In the genomic region with DNA sequence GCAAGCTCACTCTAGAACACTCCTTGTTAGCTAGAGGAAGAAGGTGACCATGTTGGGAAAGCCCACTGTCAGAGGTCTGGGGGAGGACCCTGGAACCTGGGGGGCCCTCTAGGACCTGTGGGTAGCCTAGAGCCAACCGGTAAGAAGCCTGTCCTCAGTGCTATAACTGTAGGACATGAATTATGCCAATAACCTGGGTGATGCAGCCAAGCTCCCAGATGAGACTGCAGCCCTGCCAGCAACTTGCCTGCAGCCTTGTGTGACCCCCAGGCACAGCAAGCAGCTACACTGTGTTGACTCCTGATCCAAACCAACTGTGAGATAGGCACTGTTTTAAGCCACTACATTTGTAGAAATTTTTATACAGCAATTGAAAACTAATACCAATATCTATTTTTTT, we compare ENCODE assay signal across 12 cellular contexts.
DNase-seq lines count a peak whose midpoint lies in the region; ATAC-seq and TF ChIP-seq lines count a peak whose summit lies in the region.
"Had no signal": no experiment of that assay in that cellular context is flagged by ENCODE, and none has a peak within 500 bp of the region (broad histone marks: within the 10 kb centered on the region; RNA-seq: fewer than 3 reads in every experiment).

No MANE protein-coding gene starts in this region.

- no peak overlapping the region for H3K4me3 Mint-ChIP-seq in endothelial cell (ENCODE audit: unreplicated experiment)
- H3K4me3 Mint-ChIP-seq: CD4-positive, CD25-positive, alpha-beta regulatory T cell; GM23338; H9 had no signal

- no peak overlapping the region for H2BK120ac ChIP-seq in trophoblast cell (ENCODE audit: insufficient read depth, low read length, poor library complexity)

- H4K20me1 ChIP-seq in Loucy (ENCODE audit: insufficient read depth, low read length, poor library complexity, severe bottlenecking): no peaks in the 10 kb centered on the region

- peaks cover 25% of the 10 kb centered on the region for H3K4me1 Mint-ChIP-seq in endothelial cell (ENCODE audit: unreplicated experiment)

- no CpG with 5 or more reads among the region's 1 CpG for WGBS in trophoblast cell (ENCODE audit: extremely low coverage, insufficient coverage, insufficient read length)

- H4K8ac ChIP-seq in trophoblast cell (ENCODE audit: low read depth, low read length): no peak overlapping the region

- H3K27me3 ChIP-seq in left ventricle myocardium inferior (ENCODE audit: low read depth): no peaks in the 10 kb centered on the region
- H3K27me3 ChIP-seq in Loucy (ENCODE audit: insufficient read depth, low read length, poor library complexity, severe bottlenecking): no peaks in the 10 kb centered on the region
- no peaks in the 10 kb centered on the region for H3K27me3 ChIP-seq in trophoblast cell (ENCODE audit: insufficient read depth, low read length)

- H3K4me1 ChIP-seq in left ventricle myocardium inferior: peaks cover 8% of the 10 kb centered on the region
- H3K4me1 ChIP-seq in Loucy (ENCODE audit: insufficient read depth, low read length, poor library complexity, severe bottlenecking): peaks cover 43% of the 10 kb centered on the region
- H3K4me1 ChIP-seq in trophoblast cell (ENCODE audit: control insufficient read depth in 1 of 2, insufficient read depth in 2 of 2, low read length in 2 of 2): peaks cover 10 to 17% of the 10 kb centered on the region in 2 experiments

- H3K18ac ChIP-seq in trophoblast cell (ENCODE audit: low read length): no peak overlapping the region

- H3K27ac Mint-ChIP-seq in endothelial cell (ENCODE audit: unreplicated experiment): peak overlapping the region; percentile 57
- H3K27ac Mint-ChIP-seq: CD4-positive, CD25-positive, alpha-beta regulatory T cell; GM23338; H9 had no signal

- H3K4me2 ChIP-seq in Loucy (ENCODE audit: low read depth, low read length, poor library complexity, severe bottlenecking): peak overlapping the region; percentile 22
- H3K4me2 ChIP-seq in trophoblast cell (ENCODE audit: low read length): no peak overlapping the region
- H3K4me2 ChIP-seq: GM23338 had no signal

- no peaks in the 10 kb centered on the region for H3F3A ChIP-seq in Loucy (ENCODE audit: low read depth)

- no peaks in the 10 kb centered on the region for H3K27me3 Mint-ChIP-seq in endothelial cell (ENCODE audit: unreplicated experiment)
- H3K27me3 Mint-ChIP-seq: CD4-positive, CD25-positive, alpha-beta regulatory T cell had no signal

- ATAC-seq in Right ventricle myocardium inferior: peak; percentile 55
- ATAC-seq: GM23338 had no signal

- H3K14ac ChIP-seq in trophoblast cell (ENCODE audit: low read length): no peak overlapping the region

- TF ChIP-seq CTCF in left ventricle myocardium inferior (IDR thresholded peaks at IDR 0.05; ENCODE audit: borderline replicate concordance) (no peak), Loucy (conservative IDR thresholded peaks at IDR 0.05; ENCODE audit: low read length) (no peak), endothelial cell (IDR thresholded peaks at IDR 0.05; ENCODE audit: unreplicated experiment) (no peak)

- intact Hi-C loops in Right ventricle myocardium inferior (cut with DNase I) (no loop called here), left ventricle myocardium inferior (cut with micrococcal nuclease) (no loop called here)

- no peaks in the 10 kb centered on the region for H3K9me3 Mint-ChIP-seq in endothelial cell (ENCODE audit: unreplicated experiment)
- H3K9me3 Mint-ChIP-seq: CD4-positive, CD25-positive, alpha-beta regulatory T cell; GM23338; H9 had no signal

- H3K4me3 ChIP-seq in left ventricle myocardium inferior (no peak overlapping the region), Loucy (ENCODE audit: low read length, poor library complexity, severe bottlenecking) (no peak overlapping the region), trophoblast cell (ENCODE audit: low read depth, low read length) (no peak overlapping the region)
- H3K4me3 ChIP-seq: GM23338 had no signal

- H2BK12ac ChIP-seq in trophoblast cell (ENCODE audit: low read length): peak overlapping the region; percentile 38

- H3K9ac ChIP-seq in Loucy (ENCODE audit: low read depth, low read length, poor library complexity, severe bottlenecking): no peak overlapping the region
- no peak overlapping the region for H3K9ac ChIP-seq in trophoblast cell (ENCODE audit: low read length)

- H3K79me2 ChIP-seq in Loucy (ENCODE audit: insufficient read depth, low read length): no peaks in the 10 kb centered on the region
- H3K79me2 ChIP-seq in trophoblast cell (ENCODE audit: control insufficient read depth, insufficient read depth, low read length, poor library complexity): no peaks in the 10 kb centered on the region

- no peaks in the 10 kb centered on the region for H3K9me2 ChIP-seq in Loucy (replicated peaks; ENCODE audit: low read depth, low read length)

- no peaks in the 10 kb centered on the region for H3K36me3 Mint-ChIP-seq in endothelial cell (ENCODE audit: low read depth, unreplicated experiment)

- no peak overlapping the region for H4K12ac ChIP-seq in trophoblast cell (ENCODE audit: low read depth, low read length)

- H2AK5ac ChIP-seq in trophoblast cell (ENCODE audit: low read length): peak overlapping the region; percentile 55

- H3K36me3 ChIP-seq in left ventricle myocardium inferior (no peaks in the 10 kb centered on the region), Loucy (ENCODE audit: insufficient read depth, low read length) (no peaks in the 10 kb centered on the region), trophoblast cell (ENCODE audit: control insufficient read depth in 1 of 2, insufficient read depth in 2 of 2, low read length in 2 of 2) (no peaks in the 10 kb centered on the region)

- no peaks in the 10 kb centered on the region for H3K9me3 ChIP-seq in left ventricle myocardium inferior (replicated peaks)
- H3K9me3 ChIP-seq in Loucy (ENCODE audit: insufficient read depth, low read depth, low read length): no peaks in the 10 kb centered on the region
- no peaks in the 10 kb centered on the region for H3K9me3 ChIP-seq in trophoblast cell (ENCODE audit: insufficient read depth, low read depth, low read length)

- DNase-seq in Right ventricle myocardium inferior (ENCODE audit: missing footprints): no peak
- no peak for DNase-seq in left ventricle myocardium inferior
- no peak for DNase-seq in endothelial cell (ENCODE audit: low spot score)
- no peak for DNase-seq in trophoblast cell
- no peak for DNase-seq in stimulated activated naive CD4-positive, alpha-beta T cell treated with Interleukin-2 at 50 U/mL for 16 hours (lab: John Stamatoyannopoulos, UW)
- DNase-seq in hippocampal formation (lab: John Stamatoyannopoulos, UW): no peak
- no peak for DNase-seq in UCSD-AML1 (lab: John Stamatoyannopoulos, UW; ENCODE audit: unreplicated experiment)
- DNase-seq: CD4-positive, CD25-positive, alpha-beta regulatory T cell; H9 had no signal

- no peak overlapping the region for H3K23ac ChIP-seq in trophoblast cell (ENCODE audit: low read length)

- no peak overlapping the region for H4K91ac ChIP-seq in trophoblast cell (ENCODE audit: low read depth, low read length)

- no peak overlapping the region for H2AFZ ChIP-seq in Loucy (ENCODE audit: low read length)
- no peak overlapping the region for H2AFZ ChIP-seq in trophoblast cell (ENCODE audit: insufficient read depth, low read length, poor library complexity)
- H2AFZ ChIP-seq: GM23338 had no signal

- no peak overlapping the region for H2BK5ac ChIP-seq in trophoblast cell (ENCODE audit: low read depth, low read length, poor library complexity)

- H3K27ac ChIP-seq in left ventricle myocardium inferior (replicated peaks): no peak overlapping the region
- no peak overlapping the region for H3K27ac ChIP-seq in trophoblast cell (ENCODE audit: low read depth, low read length)
- H3K27ac ChIP-seq: 22Rv1 had no signal

- peaks cover 5% of the 10 kb centered on the region for H3K79me1 ChIP-seq in trophoblast cell (ENCODE audit: low read length)

- no peak overlapping the region for H3K4ac ChIP-seq in trophoblast cell (ENCODE audit: low read depth, low read length)
